In the genomic region with DNA sequence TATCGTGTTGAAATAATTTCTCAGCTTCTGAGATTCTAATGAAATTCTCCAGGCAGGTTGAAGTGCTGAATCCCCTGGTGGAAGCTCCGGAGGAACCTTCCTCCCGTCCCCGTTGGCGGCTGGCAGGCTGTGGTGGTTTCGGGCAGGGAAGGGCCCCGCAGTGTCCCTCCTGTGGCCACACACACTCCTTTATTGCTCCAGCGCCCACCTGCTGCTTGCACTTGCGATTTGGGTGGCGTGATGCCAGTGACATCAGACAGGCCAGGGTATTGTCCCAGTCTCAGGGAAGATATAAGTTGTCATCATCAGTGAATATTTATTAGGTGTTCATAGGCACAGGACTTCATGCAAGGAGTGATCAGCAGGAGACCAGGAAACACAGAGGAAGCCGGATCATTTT, we compare ENCODE assay signal across 28 cellular contexts.
DNase-seq lines count a peak whose midpoint lies in the region; ATAC-seq, FAIRE-seq and TF ChIP-seq lines count a peak whose summit lies in the region.
"Had no signal": no experiment of that assay in that cellular context is flagged by ENCODE, and none has a peak within 500 bp of the region (broad histone marks: within the 10 kb centered on the region; RNA-seq: fewer than 3 reads in every experiment).

No MANE protein-coding gene starts in this region.

- TF ChIP-seq CTCF in A673 (conservative IDR thresholded peaks at IDR 0.05; ENCODE audit: low read depth, low read length) = no peak
- no peak for TF ChIP-seq CTCF in neural cell (IDR thresholded peaks at IDR 0.05; ENCODE audit: poor library complexity, severe bottlenecking)
- TF ChIP-seq CTCF in CD14-positive monocyte (IDR thresholded peaks at IDR 0.05) = no peak

- WGBS in HUES64 = 55% methylated on average over 11 of the region's 11 CpGs

- BruUV-seq in A673 (replicated peaks; lab: Mats Ljungman, UMichigan) = no TSS peak

- DNase-seq in A673 (ENCODE audit: low spot score) (peak; percentile 16), ecto neural progenitor cell (ENCODE audit: low spot score) (peak; percentile 56), HTR-8/SVneo (ENCODE audit: insufficient read length, low spot score) (no peak), CD14-positive monocyte (ENCODE audit: low spot score) (no peak)
- DNase-seq: activated CD4-positive, alpha-beta T cell treated with anti-CD3 and anti-CD28 coated beads, Interleukin-2, amount 50 U/mL, for 4 hours; activated effector memory CD4-positive, alpha-beta T cell treated with Interleukin-2 at 50 U/mL for 16 hours; CD4-positive, alpha-beta memory T cell; dermis blood vessel endothelial cell; DMS53; foreskin keratinocyte; GM23248; KBM-7; NCI-H2029; NCI-H226; retina; stimulated activated CD4-positive, alpha-beta T cell treated with anti-CD3 and anti-CD28 coated beads, Interleukin-15, amount 100 ng/mL, for 24 hours; testis; WERI-Rb-1 had no signal

- H3K4me3 Mint-ChIP-seq in CD14-positive monocyte = peak overlapping the region in 1 of 2 donors; percentile 26
- H3K4me3 Mint-ChIP-seq: CD4-positive, alpha-beta memory T cell had no signal

- no peaks in the 10 kb centered on the region for H3K9me2 ChIP-seq in neural cell (ENCODE audit: insufficient read depth, low read length)

- TF ChIP-seq EP300 in neural cell (conservative IDR thresholded peaks at IDR 0.05; ENCODE audit: poor library complexity, severe bottlenecking) = no peak

- H3K27me3 ChIP-seq in A673 (replicated peaks; ENCODE audit: insufficient read depth, low read depth, low read length, poor library complexity) (no peaks in the 10 kb centered on the region), HUES64 (ENCODE audit: insufficient read depth, low read length) (no peaks in the 10 kb centered on the region), neural cell (ENCODE audit: insufficient read depth, low read depth, low read length) (no peaks in the 10 kb centered on the region)
- H3K27me3 ChIP-seq: breast epithelium, foreskin keratinocyte, SJSA1, testis had no signal

- no peak overlapping the region for H3K27ac Mint-ChIP-seq in CD14-positive monocyte
- H3K27ac Mint-ChIP-seq: CD4-positive, alpha-beta memory T cell had no signal

- H3K36me3 Mint-ChIP-seq in CD14-positive monocyte = no peaks in the 10 kb centered on the region
- H3K36me3 Mint-ChIP-seq: CD4-positive, alpha-beta memory T cell had no signal

- H3K27me3 Mint-ChIP-seq in CD14-positive monocyte (ENCODE audit: low read depth in 3 of 3) = peaks cover 22 to 52% (median 27%) of the 10 kb centered on the region in 3 donors

- H3K79me2 ChIP-seq in neural cell (replicated peaks; ENCODE audit: insufficient read depth, low read length) = no peaks in the 10 kb centered on the region

- no peaks in the 10 kb centered on the region for H4K20me1 ChIP-seq in neural cell (ENCODE audit: insufficient read depth)

- no peak overlapping the region; the same call in 1 of the 2 replicates for H3K9ac ChIP-seq in HUES64 (ENCODE audit: low read depth, low read length)
- no peak overlapping the region for H3K9ac ChIP-seq in neural cell (ENCODE audit: low read length)
- H3K9ac ChIP-seq: GM23248 had no signal

- H3K4me3 ChIP-seq in A673 (ENCODE audit: low read depth, low read length, poor library complexity, severe bottlenecking) = no peak overlapping the region
- H3K4me3 ChIP-seq in HUES64 (ENCODE audit: low read length) = no peak overlapping the region
- peak overlapping the region; percentile 32 for H3K4me3 ChIP-seq in neural cell (ENCODE audit: low read length)
- H3K4me3 ChIP-seq: breast epithelium, GM23248, SJSA1, testis had no signal

- no peaks in the 10 kb centered on the region for H3K4me1 Mint-ChIP-seq in CD14-positive monocyte

- H3K9me3 Mint-ChIP-seq in CD14-positive monocyte = peaks cover 0 to 3% (median 0%) of the 10 kb centered on the region in 7 donors
- H3K9me3 Mint-ChIP-seq: CD4-positive, alpha-beta memory T cell had no signal

- no peak for TF ChIP-seq RAD21 in neural cell (conservative IDR thresholded peaks at IDR 0.05)

- H3K4me1 ChIP-seq in A673 (ENCODE audit: insufficient read depth, low read length, poor library complexity, severe bottlenecking) = peaks cover 31% of the 10 kb centered on the region
- peaks cover 57% of the 10 kb centered on the region for H3K4me1 ChIP-seq in HUES64 (ENCODE audit: insufficient read depth, low read length)
- H3K4me1 ChIP-seq: breast epithelium had no signal

- peaks cover 11% of the 10 kb centered on the region for H3F3A ChIP-seq in neural cell (ENCODE audit: insufficient read depth, low read length, poor library complexity, severe bottlenecking)

- H3K36me3 ChIP-seq in A673 (ENCODE audit: insufficient read depth, low read length, poor library complexity, severe bottlenecking) (no peaks in the 10 kb centered on the region), HUES64 (ENCODE audit: insufficient read depth, low read length) (no peaks in the 10 kb centered on the region), neural cell (ENCODE audit: insufficient read depth, low read length) (no peaks in the 10 kb centered on the region)
- H3K36me3 ChIP-seq: breast epithelium, SJSA1, WERI-Rb-1 had no signal

- POLR2A ChIA-PET in A673 (lab: Charles Lee; ENCODE audit: low non-redundant PET) = interaction anchor here (0.6 kb wide), 1 partner anchor 9 kb away, joined by 7 read pairs; no protein-coding TSS in a partner anchor

- ATAC-seq in HG02885 (IDR thresholded peaks at IDR 0.05; ENCODE audit: poor library complexity, unreplicated experiment) (no peak), SK-N-SH treated with all-trans-retinoic acid at 6 μM for 48 hours (no peak)
- ATAC-seq: Panc1 had no signal

- H3K4me2 ChIP-seq in neural cell (ENCODE audit: low read length) = peak overlapping the region; percentile 66

- CTCF ChIA-PET in A673 (lab: Charles Lee) = no interaction called here

- H2AFZ ChIP-seq in neural cell (ENCODE audit: low read depth, low read length) = no peak overlapping the region
- H2AFZ ChIP-seq: GM23248 had no signal

- H3K27ac ChIP-seq in A673 (ENCODE audit: low read depth, low read length, poor library complexity, severe bottlenecking) (no peak overlapping the region), HUES64 (ENCODE audit: low read depth, low read length) (peak overlapping the region; percentile 78), neural cell (ENCODE audit: low read length) (no peak overlapping the region)
- H3K27ac ChIP-seq: epithelial cell of prostate, foreskin keratinocyte, GM23248, testis, WERI-Rb-1 had no signal

- intact Hi-C loops in A673 (cut with micrococcal nuclease; ENCODE audit: unreplicated experiment) (no loop called here), CD14-positive monocyte (cut with micrococcal nuclease) (no loop called here)

- FAIRE-seq in HTR-8/SVneo (lab: Jason Lieb, UNC) = no peak
- FAIRE-seq: GM12892, GM19239 had no signal

- H3K9me3 ChIP-seq in A673 (ENCODE audit: low read depth, low read length, poor library complexity, severe bottlenecking) (no peaks in the 10 kb centered on the region), HUES64 (ENCODE audit: insufficient read depth, low read depth, low read length) (no peaks in the 10 kb centered on the region), neural cell (ENCODE audit: low read length) (no peaks in the 10 kb centered on the region)
- H3K9me3 ChIP-seq: breast epithelium, SJSA1, testis had no signal

TF ChIP-seq in neural cell, 6 proteins besides CTCF, POLR2A, EP300 and RAD21 (continues in another document):
- TF ChIP-seq EZH2 (IDR thresholded peaks at IDR 0.05; ENCODE audit: borderline replicate concordance, insufficient read depth, low read length, poor library complexity, severe bottlenecking) (no peak), MXI1 (conservative IDR thresholded peaks at IDR 0.05; ENCODE audit: poor library complexity, severe bottlenecking) (no peak)

TF ChIP-seq in SK-N-SH treated with all-trans-retinoic acid at 6 μM for 48 hours, 23 proteins besides CTCF, POLR2A, EP300 and RAD21:
- TF ChIP-seq GLIS3 (CRISPR knock-in tag; IDR thresholded peaks at IDR 0.05) (no peak), TOX (CRISPR knock-in tag; IDR thresholded peaks at IDR 0.05; ENCODE audit: borderline replicate concordance) (no peak), SNAI2 (CRISPR knock-in tag; IDR thresholded peaks at IDR 0.05) (no peak), ZFP30 (CRISPR knock-in tag; IDR thresholded peaks at IDR 0.05) (no peak)

Comparison
In these comparisons a context has a peak if more than half of its experiments do, and no peak if none do; other contexts are left out.
1. DNase-seq: peak in A673 (single experiment) and ecto neural progenitor cell (single experiment); none in HTR-8/SVneo (single experiment) and CD14-positive monocyte (single experiment).